ENCODE assay signal across 8 cellular contexts in genomic region chr20:4999788-5000187, GRCh38. TPM values are rescaled to one million over a fixed set of nuclear protein-coding genes. Genes with fewer than 3 reads are reported as not detected.
A peak's percentile ranks its signal among the peaks of the same experiment; 100 is the strongest.
DNase-seq lines count a peak whose midpoint lies in the region; ATAC-seq and TF ChIP-seq lines count a peak whose summit lies in the region.

No MANE protein-coding gene starts in this region.

- DNase-seq in A673 (ENCODE audit: low spot score) (no peak), HFF-Myc (ENCODE audit: extremely low read depth, low read depth) (no peak), WERI-Rb-1 (no peak), inferior parietal cortex (ENCODE audit: extremely low spot score) (no peak), foreskin melanocyte (no peak)

- BruUV-seq in A673 (replicated peaks; lab: Mats Ljungman, UMichigan), result no TSS peak

- ATAC-seq in GM18520 (IDR thresholded peaks at IDR 0.05; ENCODE audit: unreplicated experiment), result no peak
- ATAC-seq in HG03039 (IDR thresholded peaks at IDR 0.05; ENCODE audit: unreplicated experiment), result no peak

- TF ChIP-seq CTCF in A673 (conservative IDR thresholded peaks at IDR 0.05; ENCODE audit: low read depth, low read length) (no peak), HFF-Myc (IDR thresholded peaks at IDR 0.05; ENCODE audit: low read depth, low read length, missing control alignments) (no peak), WERI-Rb-1 (IDR thresholded peaks at IDR 0.05; ENCODE audit: low read depth, low read length) (no peak), liver (IDR thresholded peaks at IDR 0.05; ENCODE audit: low read depth, low read length, missing input control) (no peak)

- H3K27ac ChIP-seq in A673 (ENCODE audit: low read depth, low read length, poor library complexity, severe bottlenecking) (no peak overlapping the region), WERI-Rb-1 (no peak overlapping the region), liver (ENCODE audit: low read depth in 1 of 2, low read length in 2 of 2) (peak overlapping the region; percentile 83 to 90)

- 35% methylated on average over 1 of the region's 1 CpG for WGBS in liver

- H3K9me3 ChIP-seq in A673 (ENCODE audit: low read depth, low read length, poor library complexity, severe bottlenecking) (no peaks in the 10 kb centered on the region), WERI-Rb-1 (ENCODE audit: severe bottlenecking) (no peaks in the 10 kb centered on the region), liver (ENCODE audit: control insufficient read depth in 4 of 4, low read length in 3 of 4) (no peaks in the 10 kb centered on the region)

- H3K27me3 ChIP-seq in A673 (replicated peaks; ENCODE audit: insufficient read depth, low read depth, low read length, poor library complexity) (no peaks in the 10 kb centered on the region), WERI-Rb-1 (ENCODE audit: insufficient read depth, low read depth, severe bottlenecking) (no peaks in the 10 kb centered on the region), liver (ENCODE audit: control insufficient read depth in 4 of 4, insufficient read depth in 4 of 4, low read length in 3 of 4) (no peaks in the 10 kb centered on the region)

- TF ChIP-seq RAD21 in liver (IDR thresholded peaks at IDR 0.05), result no peak

- no peaks in the 10 kb centered on the region for H3K36me3 ChIP-seq in A673 (ENCODE audit: insufficient read depth, low read length, poor library complexity, severe bottlenecking)
- H3K36me3 ChIP-seq in WERI-Rb-1, result no peaks in the 10 kb centered on the region
- H3K36me3 ChIP-seq in liver (ENCODE audit: control insufficient read depth in 4 of 4, insufficient read depth in 3 of 4, low read depth in 1 of 4, low read length in 3 of 4), result no peaks in the 10 kb centered on the region

- H3K4me3 ChIP-seq in A673 (ENCODE audit: low read depth, low read length, poor library complexity, severe bottlenecking), result peak overlapping the region; percentile 91
- peak overlapping the region; percentile 64 for H3K4me3 ChIP-seq in HFF-Myc (replicated peaks; ENCODE audit: low read depth, low read length)
- H3K4me3 ChIP-seq in WERI-Rb-1 (ENCODE audit: low read depth, low read length), result peak overlapping the region; percentile 75
- H3K4me3 ChIP-seq in liver (ENCODE audit: low read depth in 1 of 3, low read length in 3 of 3), result peak overlapping the region; percentile 82 to 96 (median 96)

- H3K4me1 ChIP-seq in A673 (ENCODE audit: insufficient read depth, low read length, poor library complexity, severe bottlenecking) (peaks cover 16% of the 10 kb centered on the region), liver (ENCODE audit: control insufficient read depth in 4 of 4, insufficient read depth in 4 of 4, low read length in 3 of 4) (peaks cover 2 to 21% (median 9%) of the 10 kb centered on the region in 4 donors)

- POLR2A ChIA-PET in A673 (lab: Charles Lee; ENCODE audit: low non-redundant PET), result no interaction called here

- CTCF ChIA-PET in A673 (lab: Charles Lee), result no interaction called here

- H3K9ac ChIP-seq in liver (ENCODE audit: low read depth in 1 of 2, low read length in 2 of 2), result peak overlapping the region; percentile 24 to 93

- intact Hi-C loops in A673 (cut with micrococcal nuclease; ENCODE audit: unreplicated experiment), result no loop called here

TF ChIP-seq in liver, 16 proteins besides CTCF, POLR2A, EP300 and RAD21:
- no peak for TF ChIP-seq RXRA (IDR thresholded peaks at IDR 0.05)
- no peak for TF ChIP-seq SP1 (IDR thresholded peaks at IDR 0.05)
- no peak for TF ChIP-seq ATF3 (IDR thresholded peaks at IDR 0.05)
- no peak for TF ChIP-seq NR2F2 (IDR thresholded peaks at IDR 0.05)
- TF ChIP-seq EGR1 (IDR thresholded peaks at IDR 0.05; ENCODE audit: low read depth in 2 of 2), result no peak

RNA-seq across cellular contexts. Expression of gene SLC23A2, which starts 1.5 kb away (rescaled TPM):
- total RNA-seq in A673 (2021) (29.4 and 31.5 TPM in 2 replicates), liver (10 to 100 TPM; 10.6 to 48.4 TPM)
- polyA plus RNA-seq in liver, result 10 to 100 TPM in 1 of 2 donors, 1 to 10 TPM in 1; 9.1 to 18.9 TPM

Comparison
In these comparisons a context has a peak if more than half of its experiments do, and no peak if none do; other contexts are left out.
1. H3K27ac ChIP-seq: peak in liver (2 of 2); none in A673 (single experiment) and WERI-Rb-1 (single experiment).
2. Peak in every context shown above with its lines, with median percentiles within 50 percentile points of each other: H3K4me3 ChIP-seq.